Comparison of ENCODE assay signal across 1 cellular context in genomic region chr2:96321230-96322103, GRCh38.
TF ChIP-seq lines count a peak whose summit lies in the region.

No MANE protein-coding gene starts in this region.

TF ChIP-seq in SK-N-SH, 30 proteins besides CTCF, POLR2A, EP300 and RAD21 (continued from another document):
- no peak for TF ChIP-seq REST (IDR thresholded peaks at IDR 0.05; ENCODE audit: low read depth, low read length)
- no peak for TF ChIP-seq FOSL2 (IDR thresholded peaks at IDR 0.05; ENCODE audit: borderline replicate concordance, low read depth)
- peak; percentile 22; the same call in 1 of the 2 replicates for TF ChIP-seq POLR2AphosphoS5 (IDR thresholded peaks at IDR 0.05; ENCODE audit: low read depth, low read length)
- TF ChIP-seq FOXM1 (IDR thresholded peaks at IDR 0.05; ENCODE audit: low read depth) = no peak
- TF ChIP-seq NFIC (IDR thresholded peaks at IDR 0.05; ENCODE audit: borderline replicate concordance) = 0 out of 2 replicates have a peak, but pooled peaks have one; percentile 14
- TF ChIP-seq RFX5 (IDR thresholded peaks at IDR 0.05; ENCODE audit: low read length) = no peak
- TF ChIP-seq RCOR1 (IDR thresholded peaks at IDR 0.05; ENCODE audit: low read length) = no peak
- TF ChIP-seq TAF1 (IDR thresholded peaks at IDR 0.05; ENCODE audit: borderline replicate concordance, low read depth, low read length) = 0 out of 2 replicates have a peak, but pooled peaks have one; percentile 30
- no peak for TF ChIP-seq PBX3 (IDR thresholded peaks at IDR 0.05)
- peak; percentile 10 for TF ChIP-seq GABPA (IDR thresholded peaks at IDR 0.05; ENCODE audit: low read depth)
- no peak for TF ChIP-seq IRF3 (IDR thresholded peaks at IDR 0.05; ENCODE audit: low read depth, low read length)
- no peak for TF ChIP-seq SIN3A (IDR thresholded peaks at IDR 0.05; ENCODE audit: borderline replicate concordance, low read depth, low read length)
- no peak for TF ChIP-seq TEAD4 (IDR thresholded peaks at IDR 0.05; ENCODE audit: borderline replicate concordance, insufficient read depth)
- TF ChIP-seq USF2 (IDR thresholded peaks at IDR 0.05; ENCODE audit: borderline replicate concordance, low read depth, low read length) = no peak
- peak; percentile 68; the same call in 1 of the 2 replicates for TF ChIP-seq MXI1 (IDR thresholded peaks at IDR 0.05; ENCODE audit: low read depth, low read length)
- no peak for TF ChIP-seq JUND (IDR thresholded peaks at IDR 0.05)
- TF ChIP-seq GATA2 (CRISPR knock-in tag; IDR thresholded peaks at IDR 0.05) = no peak
- no peak for TF ChIP-seq USF1 (IDR thresholded peaks at IDR 0.05; ENCODE audit: borderline replicate concordance, low read depth)
- TF ChIP-seq RXRA (IDR thresholded peaks at IDR 0.05; ENCODE audit: borderline replicate concordance, low read depth) = no peak
- TF ChIP-seq SMC3 (IDR thresholded peaks at IDR 0.05; ENCODE audit: low read depth, low read length) = no peak
- TF ChIP-seq YY1 (IDR thresholded peaks at IDR 0.05; ENCODE audit: low read depth) = no peak
- no peak for TF ChIP-seq EZH2phosphoT487 (IDR thresholded peaks at IDR 0.05; ENCODE audit: borderline replicate concordance, low read depth)
- no peak for TF ChIP-seq TCF12 (IDR thresholded peaks at IDR 0.05)
- TF ChIP-seq MEF2A (IDR thresholded peaks at IDR 0.05; ENCODE audit: borderline replicate concordance, low read depth) = no peak
- TF ChIP-seq ELF1 (IDR thresholded peaks at IDR 0.05) = no peak
- no peak for TF ChIP-seq FOXJ3 (CRISPR knock-in tag; IDR thresholded peaks at IDR 0.05)
